17 cellular contexts compared by ENCODE assay signal in the genomic region with DNA sequence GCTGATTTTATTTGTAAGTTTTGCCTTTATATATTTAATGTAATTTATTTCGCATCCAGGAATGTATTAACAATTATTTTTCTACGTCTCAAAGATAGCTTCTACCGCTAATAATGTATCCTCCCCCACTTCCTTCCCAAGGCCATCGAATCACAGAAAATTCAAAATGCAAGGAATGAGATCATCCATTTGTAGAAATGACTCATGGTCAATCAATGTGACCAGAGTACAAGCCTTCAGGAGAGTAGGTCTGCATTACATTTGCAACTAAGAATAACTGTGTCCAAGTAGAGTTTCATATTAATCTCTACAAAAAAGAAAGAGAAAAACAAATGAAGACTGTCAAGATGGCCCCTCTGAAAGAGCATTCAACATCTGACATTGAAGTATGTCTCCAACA.
"Had no signal": no experiment of that assay in that cellular context is flagged by ENCODE, and none has a peak within 500 bp of the region (broad histone marks: within the 10 kb centered on the region; RNA-seq: fewer than 3 reads in every experiment).

No MANE protein-coding gene starts in this region.

- H3K36me3 Mint-ChIP-seq: activated CD8-positive, alpha-beta memory T cell treated with anti-CD3 and anti-CD28 coated beads, Interleukin-2, amount 10 ng/mL, durations not matched to agents 7 days and 5 days; activated naive CD4-positive, alpha-beta T cell treated with anti-CD3 and anti-CD28 coated beads, Interleukin-2, amount 50 U/mL, for 72 hours; neural progenitor cell; stimulated activated memory B cell treated with anti-CD40 and anti-IgM and Interleukin-4, amounts not matched to agents 10 μg/mL and 1 μg/mL and 100 μg/mL, for 72 hours had no signal

- DNase-seq: activated CD4-positive, alpha-beta T cell treated with anti-CD3 and anti-CD28 coated beads, Interleukin-2, amount 50 U/mL, for 1 hour; activated CD4-positive, CD25-positive, alpha-beta regulatory T cell; activated CD8-positive, alpha-beta memory T cell treated with anti-CD3 and anti-CD28 coated beads, Interleukin-2, amount 10 ng/mL, durations not matched to agents 7 days and 5 days; activated effector memory CD4-positive, alpha-beta T cell treated with anti-CD3 and anti-CD28 coated beads, Interleukin-2, amount 50 U/mL, for 16 hours; activated T-cell treated with anti-CD3 and anti-CD28 coated beads, Interleukin-2, amount 50 U/mL, for 24 hours; amniotic stem cell; foreskin melanocyte; heart left ventricle; islet precursor cell; right cardiac atrium; stimulated activated CD4-positive, alpha-beta T cell treated with anti-CD3 and anti-CD28 coated beads, Interleukin-1b, Interleukin-23, amount 100 ng/mL, for 48 hours; T-helper 17 cell had no signal

- H3K4me3 ChIP-seq: heart left ventricle, neural progenitor cell, smooth muscle cell, tibial nerve had no signal

- H3K4me1 Mint-ChIP-seq: activated CD8-positive, alpha-beta memory T cell treated with anti-CD3 and anti-CD28 coated beads, Interleukin-2, amount 10 ng/mL, durations not matched to agents 7 days and 5 days; stimulated activated memory B cell treated with anti-CD40 and anti-IgM and Interleukin-4, amounts not matched to agents 10 μg/mL and 1 μg/mL and 100 μg/mL, for 72 hours; T-helper 17 cell had no signal

- H3K27me3 Mint-ChIP-seq: activated CD8-positive, alpha-beta memory T cell treated with anti-CD3 and anti-CD28 coated beads, Interleukin-2, amount 10 ng/mL, durations not matched to agents 7 days and 5 days; activated T-cell treated with anti-CD3 and anti-CD28 coated beads, Interleukin-2, amount 50 U/mL, for 24 hours; stimulated activated memory B cell treated with anti-CD40 and anti-IgM and Interleukin-4, amounts not matched to agents 10 μg/mL and 1 μg/mL and 100 μg/mL, for 72 hours; T-helper 17 cell had no signal

- H3K27ac Mint-ChIP-seq: activated CD8-positive, alpha-beta memory T cell treated with anti-CD3 and anti-CD28 coated beads, Interleukin-2, amount 10 ng/mL, durations not matched to agents 7 days and 5 days; activated naive CD4-positive, alpha-beta T cell treated with anti-CD3 and anti-CD28 coated beads, Interleukin-2, amount 50 U/mL, for 72 hours; activated T-cell treated with anti-CD3 and anti-CD28 coated beads, Interleukin-2, amount 50 U/mL, for 24 hours; neural progenitor cell; stimulated activated memory B cell treated with anti-CD40 and anti-IgM and Interleukin-4, amounts not matched to agents 10 μg/mL and 1 μg/mL and 100 μg/mL, for 72 hours; T-helper 17 cell had no signal

- H3K9me3 Mint-ChIP-seq: activated naive CD4-positive, alpha-beta T cell treated with anti-CD3 and anti-CD28 coated beads, Interleukin-2, amount 50 U/mL, for 72 hours; activated T-cell treated with anti-CD3 and anti-CD28 coated beads, Interleukin-2, amount 50 U/mL, for 24 hours; stimulated activated memory B cell treated with anti-CD40 and anti-IgM and Interleukin-4, amounts not matched to agents 10 μg/mL and 1 μg/mL and 100 μg/mL, for 72 hours had no signal

- H3K4me3 Mint-ChIP-seq: activated CD8-positive, alpha-beta memory T cell treated with anti-CD3 and anti-CD28 coated beads, Interleukin-2, amount 10 ng/mL, durations not matched to agents 7 days and 5 days; activated T-cell treated with anti-CD3 and anti-CD28 coated beads, Interleukin-2, amount 50 U/mL, for 24 hours; neural progenitor cell; stimulated activated memory B cell treated with anti-CD40 and anti-IgM and Interleukin-4, amounts not matched to agents 10 μg/mL and 1 μg/mL and 100 μg/mL, for 72 hours; T-helper 17 cell had no signal

- ATAC-seq: activated CD8-positive, alpha-beta memory T cell treated with anti-CD3 and anti-CD28 coated beads, Interleukin-2, amount 10 ng/mL, durations not matched to agents 7 days and 5 days; activated naive CD4-positive, alpha-beta T cell treated with anti-CD3 and anti-CD28 coated beads, Interleukin-2, amount 50 U/mL, for 72 hours; heart left ventricle; right cardiac atrium; stimulated activated memory B cell treated with anti-CD40 and anti-IgM and Interleukin-4, amounts not matched to agents 10 μg/mL and 1 μg/mL and 100 μg/mL, for 72 hours; T-helper 17 cell had no signal
